Comparison of ENCODE assay signal across 10 cellular contexts in genomic region chrX:46979340-46979739, GRCh38.
DNase-seq lines count a peak whose midpoint lies in the region; ATAC-seq and TF ChIP-seq lines count a peak whose summit lies in the region.
"Had no signal": no experiment of that assay in that cellular context is flagged by ENCODE, and none has a peak within 500 bp of the region (broad histone marks: within the 10 kb centered on the region; RNA-seq: fewer than 3 reads in every experiment).

No MANE protein-coding gene starts in this region.

- H3K4me1 ChIP-seq in SJSA1 (replicated peaks) (peaks cover 10% of the 10 kb centered on the region), fibroblast of lung (ENCODE audit: control insufficient read depth, extremely low read depth, insufficient read depth, low read length) (peaks cover 4% of the 10 kb centered on the region)

- peak overlapping the region; percentile 89 for H3K27ac ChIP-seq in SJSA1
- peak overlapping the region; percentile 11 for H3K27ac ChIP-seq in fibroblast of lung (ENCODE audit: insufficient read depth, low read length)
- H3K27ac ChIP-seq: HL-60 had no signal

- H3K4me3 ChIP-seq in SJSA1 (no peak overlapping the region), fibroblast of lung (replicated peaks in 1 of 4; ENCODE audit: control extremely low read depth in 1 of 4, insufficient read depth in 1 of 4, low read depth in 3 of 4, low read length in 4 of 4) (peak overlapping the region in 2 of 4 experiments; percentile 14 to 37)

- no peaks in the 10 kb centered on the region for H3K9me3 ChIP-seq in SJSA1 (replicated peaks)
- H3K9me3 ChIP-seq in fibroblast of lung (ENCODE audit: control insufficient read depth, insufficient read depth, low read depth, low read length), result no peaks in the 10 kb centered on the region

- no peak overlapping the region for H2AFZ ChIP-seq in fibroblast of lung (ENCODE audit: low read length)

- DNase-seq in HCEC 1CT (peak; percentile 76), SJSA1 (ENCODE audit: low read depth in 1 of 2, low spot score in 2 of 2) (peak in 1 of 2 experiments; percentile 56), fibroblast of lung (ENCODE audit: low read depth in 2 of 2) (peak; percentile 69 to 89), T-helper 1 cell (no peak), NCI-H510A treated with DMSO at 0.1 percent for 48 hours (lab: John Stamatoyannopoulos, UW) (no peak)
- DNase-seq: NCI-H1436 treated with DMSO at 0.1 percent for 48 hours had no signal

- no peaks in the 10 kb centered on the region for H3K36me3 ChIP-seq in SJSA1
- no peaks in the 10 kb centered on the region for H3K36me3 ChIP-seq in fibroblast of lung (ENCODE audit: control insufficient read depth, insufficient read depth, low read length)

- no peaks in the 10 kb centered on the region for H3K27me3 ChIP-seq in SJSA1 (replicated peaks)
- no peaks in the 10 kb centered on the region for H3K27me3 ChIP-seq in fibroblast of lung (ENCODE audit: control insufficient read depth, insufficient read depth, low read length)

- H3K4me3 Mint-ChIP-seq in stimulated activated memory B cell treated with anti-CD40 and anti-IgM and Interleukin-4, amounts not matched to agents 10 μg/mL and 1 μg/mL and 100 μg/mL, for 72 hours, result no peak overlapping the region
- H3K4me3 Mint-ChIP-seq: stimulated activated effector memory CD8-positive, alpha-beta T cell treated with anti-CD3 and anti-CD28 coated beads, Interleukin-12 subunit alpha, Interleukin-12 subunit beta, amount 100 ng/mL, for 72 hours had no signal

- no peaks in the 10 kb centered on the region for H4K20me1 ChIP-seq in fibroblast of lung (ENCODE audit: control insufficient read depth, extremely low read depth, insufficient read depth, low read length)

- H3K27ac Mint-ChIP-seq in stimulated activated memory B cell treated with anti-CD40 and anti-IgM and Interleukin-4, amounts not matched to agents 10 μg/mL and 1 μg/mL and 100 μg/mL, for 72 hours, result peak overlapping the region; percentile 37
- H3K27ac Mint-ChIP-seq: stimulated activated effector memory CD8-positive, alpha-beta T cell treated with anti-CD3 and anti-CD28 coated beads, Interleukin-12 subunit alpha, Interleukin-12 subunit beta, amount 100 ng/mL, for 72 hours had no signal

- peaks cover 2% of the 10 kb centered on the region for H3K9me3 Mint-ChIP-seq in stimulated activated memory B cell treated with anti-CD40 and anti-IgM and Interleukin-4, amounts not matched to agents 10 μg/mL and 1 μg/mL and 100 μg/mL, for 72 hours
- H3K9me3 Mint-ChIP-seq: stimulated activated effector memory CD8-positive, alpha-beta T cell treated with anti-CD3 and anti-CD28 coated beads, Interleukin-12 subunit alpha, Interleukin-12 subunit beta, amount 100 ng/mL, for 72 hours had no signal

- no peaks in the 10 kb centered on the region for H3K79me2 ChIP-seq in fibroblast of lung (ENCODE audit: control insufficient read depth, insufficient read depth, low read length)

- peaks cover 32% of the 10 kb centered on the region for H3K4me1 Mint-ChIP-seq in stimulated activated memory B cell treated with anti-CD40 and anti-IgM and Interleukin-4, amounts not matched to agents 10 μg/mL and 1 μg/mL and 100 μg/mL, for 72 hours
- H3K4me1 Mint-ChIP-seq: stimulated activated effector memory CD8-positive, alpha-beta T cell treated with anti-CD3 and anti-CD28 coated beads, Interleukin-12 subunit alpha, Interleukin-12 subunit beta, amount 100 ng/mL, for 72 hours had no signal

- no peak for ATAC-seq in stimulated activated memory B cell treated with anti-CD40 and anti-IgM and Interleukin-4, amounts not matched to agents 10 μg/mL and 1 μg/mL and 100 μg/mL, for 72 hours
- ATAC-seq in HG02884 (IDR thresholded peaks at IDR 0.05; ENCODE audit: unreplicated experiment), result no peak

- no peak overlapping the region for H3K9ac ChIP-seq in fibroblast of lung (ENCODE audit: insufficient read depth, low read length)

- TF ChIP-seq CTCF in fibroblast of lung (conservative IDR thresholded peaks at IDR 0.05 in 1 of 2, IDR thresholded peaks at IDR 0.05 in 1 of 2; ENCODE audit: low read depth in 1 of 2, low read length in 2 of 2), result no peak

- peak overlapping the region; percentile 64 for H3K4me2 ChIP-seq in fibroblast of lung (ENCODE audit: extremely low read depth, insufficient read depth, low read length)

- H3K27me3 Mint-ChIP-seq in stimulated activated memory B cell treated with anti-CD40 and anti-IgM and Interleukin-4, amounts not matched to agents 10 μg/mL and 1 μg/mL and 100 μg/mL, for 72 hours, result no peaks in the 10 kb centered on the region

- H3K36me3 Mint-ChIP-seq in stimulated activated memory B cell treated with anti-CD40 and anti-IgM and Interleukin-4, amounts not matched to agents 10 μg/mL and 1 μg/mL and 100 μg/mL, for 72 hours, result no peaks in the 10 kb centered on the region
- H3K36me3 Mint-ChIP-seq: stimulated activated effector memory CD8-positive, alpha-beta T cell treated with anti-CD3 and anti-CD28 coated beads, Interleukin-12 subunit alpha, Interleukin-12 subunit beta, amount 100 ng/mL, for 72 hours had no signal

Comparison
In these comparisons a context has a peak if more than half of its experiments do, and no peak if none do; other contexts are left out.
1. DNase-seq: peak in HCEC 1CT (single experiment) and fibroblast of lung (2 of 2); none in T-helper 1 cell (0 of 5) and NCI-H510A treated with DMSO at 0.1 percent for 48 hours (single experiment).